Comparison of ENCODE assay signal across 8 cellular contexts in the genomic region with DNA sequence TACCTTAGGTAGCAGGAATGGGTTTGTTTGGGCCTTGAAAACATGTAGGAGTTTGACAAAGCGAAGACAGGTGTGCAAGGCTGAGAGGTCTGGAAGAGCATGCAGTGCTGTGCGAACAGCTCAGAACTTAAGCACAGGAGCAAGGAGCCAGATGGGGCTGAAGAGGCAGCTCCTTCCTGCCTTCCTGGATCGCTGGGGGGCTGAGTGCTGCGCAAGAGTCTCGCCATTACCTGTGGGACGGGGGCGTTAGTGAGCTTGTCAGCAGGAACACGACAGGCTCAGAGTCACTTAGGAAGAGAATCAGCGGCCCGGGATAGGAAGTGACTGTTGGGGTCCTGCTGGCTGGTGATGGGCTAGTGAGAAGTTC. TPM values are rescaled to one million over a fixed set of nuclear protein-coding genes. Genes with fewer than 3 reads are reported as not detected.
A peak's percentile ranks its signal among the peaks of the same experiment; 100 is the strongest.
DNase-seq lines count a peak whose midpoint lies in the region; ATAC-seq and TF ChIP-seq lines count a peak whose summit lies in the region.

No MANE protein-coding gene starts in this region.

- no peaks in the 10 kb centered on the region for H3K9me2 ChIP-seq in HCT116 (ENCODE audit: insufficient read depth)

- TF ChIP-seq POLR2A in HCT116 (IDR thresholded peaks at IDR 0.05; ENCODE audit: borderline replicate concordance, extremely low read depth, insufficient read depth, insufficient read length), result no peak

- H3K27ac ChIP-seq in HCT116 (ENCODE audit: low read depth, low read length) (peak overlapping the region; percentile 81), right cardiac atrium (ENCODE audit: low read length) (peak overlapping the region; percentile 43), skin epidermis (peak overlapping the region in 20 of 21 experiments; percentile 48 to 92 (median 86))

- H3K27me3 Mint-ChIP-seq in activated T-cell treated with anti-CD3 and anti-CD28 coated beads, Interleukin-2, amount 50 U/mL, for 72 hours (ENCODE audit: low read depth), result no peaks in the 10 kb centered on the region

- intact Hi-C loops in HCT116 (cut with micrococcal nuclease) (loop anchor here (5.0 kb wide), 1 partner anchor 54 kb away; no protein-coding TSS in a partner anchor), right cardiac atrium (cut with DNase I) (no loop called here)

- TF ChIP-seq RAD21 in HCT116 (IDR thresholded peaks at IDR 0.05; ENCODE audit: low read depth), result no peak

- H3K27me3 ChIP-seq in BJ (ENCODE audit: control insufficient read depth, insufficient read depth, low read length) (no peaks in the 10 kb centered on the region), HCT116 (ENCODE audit: insufficient read depth, low read length) (no peaks in the 10 kb centered on the region), right cardiac atrium (ENCODE audit: control insufficient read depth, insufficient read depth) (no peaks in the 10 kb centered on the region)

- H3K4me3 ChIP-seq in BJ (ENCODE audit: low read depth, low read length) (peak overlapping the region; percentile 92), HCT116 (replicated peaks in 1 of 2; ENCODE audit: low read depth in 1 of 2, low read length in 2 of 2) (peak overlapping the region; percentile 91 to 98), right cardiac atrium (ENCODE audit: low read length) (peak overlapping the region; percentile 64), skin epidermis (peak overlapping the region; percentile 61 to 97 (median 89))

- no peak overlapping the region for H2AFZ ChIP-seq in HCT116 (ENCODE audit: low read depth, low read length, poor library complexity, severe bottlenecking)

- peaks cover 1% of the 10 kb centered on the region; the same call in 1 of the 2 replicates for H3K36me3 ChIP-seq in BJ (ENCODE audit: control insufficient read depth, insufficient read depth, low read length)
- peaks cover 0 to 19% of the 10 kb centered on the region in 2 experiments; a peak in 2 of 4 replicates for H3K36me3 ChIP-seq in HCT116 (ENCODE audit: control insufficient read depth in 1 of 2, insufficient read depth in 2 of 2, low read length in 2 of 2)

- H3K79me2 ChIP-seq in HCT116 (ENCODE audit: insufficient read depth, low read length), result peaks cover 47% of the 10 kb centered on the region

- ATAC-seq in HCT116, result no peak
- peak; percentile 7 to 11 for ATAC-seq in activated T-cell treated with anti-CD3 and anti-CD28 coated beads, Interleukin-2, amount 50 U/mL, for 72 hours (replicated peaks in 1 of 2)
- peak in 1 of 2 donors; percentile 4 for ATAC-seq in right cardiac atrium

- peak overlapping the region; percentile 90 to 95 for H3K4me3 Mint-ChIP-seq in activated T-cell treated with anti-CD3 and anti-CD28 coated beads, Interleukin-2, amount 50 U/mL, for 72 hours

- TF ChIP-seq CTCF in BJ (IDR thresholded peaks at IDR 0.05; ENCODE audit: insufficient read depth, low read depth, low read length) (no peak), HCT116 (IDR thresholded peaks at IDR 0.05 in 2 of 3, conservative IDR thresholded peaks at IDR 0.05 in 1 of 3; ENCODE audit: borderline replicate concordance in 1 of 3, insufficient read depth in 1 of 3, low read depth in 2 of 3, low read length in 2 of 3) (no peak)

- POLR2A ChIA-PET in BJ (lab: Charles Lee), result interaction anchor here (0.5 to 1.4 kb wide), 4 partner anchors 19 to 1219 kb away, joined by 3 to 5 read pairs (median 3); no protein-coding TSS in a partner anchor
- POLR2A ChIA-PET in HCT116 (lab: Charles Lee), result interaction anchor here (1.0 to 1.7 kb wide), 3 partner anchors 8 to 66 kb away, joined by 5 to 10 read pairs (median 6); a partner anchor contains a TSS

- peaks cover 33% of the 10 kb centered on the region for H3K4me1 Mint-ChIP-seq in activated T-cell treated with anti-CD3 and anti-CD28 coated beads, Interleukin-2, amount 50 U/mL, for 72 hours (ENCODE audit: low read depth)

- DNase-seq in BJ (ENCODE audit: low read depth), result no peak
- no peak for DNase-seq in HCT116 (ENCODE audit: low read depth, low spot score)
- no peak for DNase-seq in activated T-cell treated with anti-CD3 and anti-CD28 coated beads, Interleukin-2, amount 50 U/mL, for 72 hours
- no peak for DNase-seq in right cardiac atrium
- DNase-seq in NCI-H1048 (lab: John Stamatoyannopoulos, UW), result no peak
- no peak for DNase-seq in CD1c-positive myeloid dendritic cell (ENCODE audit: extremely low spot score)
- DNase-seq in UCSD-AML1 (lab: John Stamatoyannopoulos, UW; ENCODE audit: unreplicated experiment), result no peak

- TSS peak; percentile 86 for BruUV-seq in HCT116 (replicated peaks; lab: Mats Ljungman, UMichigan)

- peak overlapping the region; percentile 99 for H3K9ac ChIP-seq in HCT116 (ENCODE audit: low read length)

- H3K9me3 ChIP-seq in HCT116 (ENCODE audit: control insufficient read depth in 1 of 2, insufficient read depth in 1 of 2, low read depth in 1 of 2, low read length in 2 of 2) (no peaks in the 10 kb centered on the region), right cardiac atrium (ENCODE audit: control insufficient read depth, low read length) (no peaks in the 10 kb centered on the region)

- no peaks in the 10 kb centered on the region for H4K20me1 ChIP-seq in HCT116 (ENCODE audit: insufficient read depth)

- WGBS in right cardiac atrium, result 13% methylated on average over 10 of the region's 10 CpGs

- no peaks in the 10 kb centered on the region for H3K9me3 Mint-ChIP-seq in activated T-cell treated with anti-CD3 and anti-CD28 coated beads, Interleukin-2, amount 50 U/mL, for 72 hours

- RAD21 ChIA-PET in HCT116 (lab: Charles Lee; ENCODE audit: low non-redundant PET in 1 of 2, low total read pairs in 2 of 2, uncharacterized antibody in 2 of 2, unreplicated experiment in 2 of 2), result interaction anchor here in 1 of 2 experiments (0.8 to 2.0 kb wide), 2 partner anchors 8 to 55 kb away, joined by 5 read pairs; a partner anchor contains a TSS

- H3K4me1 ChIP-seq in HCT116 (ENCODE audit: control insufficient read depth in 1 of 2, insufficient read depth in 2 of 2, low read length in 2 of 2) (peaks cover 5 to 22% of the 10 kb centered on the region in 2 experiments; a peak in 3 of 4 replicates), right cardiac atrium (ENCODE audit: control insufficient read depth, insufficient read depth, low read length) (no peaks in the 10 kb centered on the region)

- H3K27ac Mint-ChIP-seq in activated T-cell treated with anti-CD3 and anti-CD28 coated beads, Interleukin-2, amount 50 U/mL, for 72 hours, result peak overlapping the region; percentile 96

- CTCF ChIA-PET in BJ (lab: Yijun Ruan, JAX), result interaction anchor here (0.6 to 4.1 kb wide), 9 partner anchors 7 to 797 kb away, joined by 3 to 48 read pairs (median 17); no protein-coding TSS in a partner anchor
- CTCF ChIA-PET in HCT116 (lab: Charles Lee), result interaction anchor here (1.0 to 3.7 kb wide), 8 partner anchors 9 to 639 kb away, joined by 3 to 20 read pairs (median 6); a partner anchor contains a TSS

- H3K36me3 Mint-ChIP-seq in activated T-cell treated with anti-CD3 and anti-CD28 coated beads, Interleukin-2, amount 50 U/mL, for 72 hours (ENCODE audit: insufficient read depth in 2 of 2), result peaks cover 4 to 7% of the 10 kb centered on the region in 2 donors

- peak overlapping the region; percentile 100 for H3K4me2 ChIP-seq in HCT116 (ENCODE audit: low read length)

TF ChIP-seq in HCT116, 20 proteins besides CTCF, POLR2A, EP300 and RAD21:
- TF ChIP-seq EGR1 (IDR thresholded peaks at IDR 0.05; ENCODE audit: low read depth) (no peak), ZFX (IDR thresholded peaks at IDR 0.05) (no peak)
- TF ChIP-seq, protein P1, sequence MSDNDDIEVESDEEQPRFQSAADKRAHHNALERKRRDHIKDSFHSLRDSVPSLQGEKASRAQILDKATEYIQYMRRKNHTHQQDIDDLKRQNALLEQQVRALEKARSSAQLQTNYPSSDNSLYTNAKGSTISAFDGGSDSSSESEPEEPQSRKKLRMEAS (IDR thresholded peaks at IDR 0.05), result no peak
TF ChIP-seq in HCT116: peak in this region for 0.

RNA-seq across cellular contexts. Expression of a gene that starts 0.5 kb away (rescaled TPM):
- polyA plus RNA-seq in BJ (2011; rRNA removed) (3.0 and 3.9 TPM in 2 replicates), right cardiac atrium (5.2 TPM)
- polyA minus RNA-seq in BJ (2011; rRNA and poly(A)+ RNA removed), result 1.3 and 1.9 TPM in 2 replicates
- total RNA-seq in HCT116 (2021; ENCODE audit: unreplicated experiment) (14.5 TPM), right cardiac atrium (1 to 10 TPM; 4.4 to 7.8 (median 5.0) TPM)
- 7.2 and 8.4 TPM in 2 replicates for polyA plus RNA-seq in HCT116 (2012)
- total RNA-seq in activated T-cell treated with anti-CD3 and anti-CD28 coated beads, Interleukin-2, amount 50 U/mL, for 72 hours, result 1 to 10 TPM; 8.0 to 8.8 TPM

RNA-seq across cellular contexts. Expression of a gene that starts 9.2 kb away (rescaled TPM):
- 5.4 and 8.5 TPM in 2 replicates for polyA plus RNA-seq in BJ (2011; rRNA removed)
- polyA minus RNA-seq in BJ (2011; rRNA and poly(A)+ RNA removed), result 4.7 and 7.6 TPM in 2 replicates
- 21.5 TPM for total RNA-seq in HCT116 (2021; ENCODE audit: unreplicated experiment)
- polyA plus RNA-seq in HCT116 (2012), result 18.0 and 21.0 TPM in 2 replicates
- 10 to 100 TPM; 10.4 to 14.9 TPM for total RNA-seq in activated T-cell treated with anti-CD3 and anti-CD28 coated beads, Interleukin-2, amount 50 U/mL, for 72 hours
- total RNA-seq in right cardiac atrium, result 10 to 100 TPM; 14.3 to 24.5 (median 20.3) TPM
- polyA plus RNA-seq in right cardiac atrium, result 23.7 TPM

RNA-seq across cellular contexts. Expression of a gene that starts 56.2 kb away (rescaled TPM):
- polyA plus RNA-seq in BJ (2011; rRNA removed) (73.7 and 79.8 TPM in 2 replicates), right cardiac atrium (36.2 TPM)
- 59.2 and 64.3 TPM in 2 replicates for polyA minus RNA-seq in BJ (2011; rRNA and poly(A)+ RNA removed)
- total RNA-seq in HCT116 (2021; ENCODE audit: unreplicated experiment) (58.2 TPM), right cardiac atrium (10 to 100 TPM; 44.3 to 51.6 (median 46.6) TPM)
- polyA plus RNA-seq in HCT116 (2012), result 59.0 and 65.3 TPM in 2 replicates
- 100 to 1,000 TPM; 156 to 173 TPM for total RNA-seq in activated T-cell treated with anti-CD3 and anti-CD28 coated beads, Interleukin-2, amount 50 U/mL, for 72 hours
